ENCODE assay signal across 28 cellular contexts in the genomic region with DNA sequence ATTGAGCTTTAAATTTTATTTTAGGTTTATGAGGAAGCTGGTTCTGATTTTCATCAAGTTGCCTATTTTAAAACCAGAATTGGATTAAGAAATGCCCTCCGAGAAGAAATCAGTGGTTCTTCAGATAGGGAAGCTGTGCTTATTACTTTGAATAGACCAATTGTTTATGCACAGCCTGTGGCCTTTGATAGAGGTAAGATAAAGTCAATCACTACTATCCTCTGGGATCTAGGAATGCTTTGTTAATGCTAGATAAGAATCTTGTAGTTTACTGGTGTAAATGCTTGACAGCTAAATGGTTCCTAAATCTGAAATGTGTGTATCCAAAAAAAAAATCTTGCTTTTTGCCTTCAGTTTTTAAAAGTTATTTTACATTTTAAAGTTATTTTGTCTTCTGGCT.
"Had no signal": no experiment of that assay in that cellular context is flagged by ENCODE, and none has a peak within 500 bp of the region (broad histone marks: within the 10 kb centered on the region; RNA-seq: fewer than 3 reads in every experiment).

No MANE protein-coding gene starts in this region.

- H3K4me3 Mint-ChIP-seq: immature natural killer cell; memory B cell; mesothelial cell of epicardium; naive B cell; nephron; stimulated activated naive B cell treated with anti-CD40 and anti-IgM and Interleukin-4, amounts not matched to agents 10 μg/mL and 1 μg/mL and 100 μg/mL, for 72 hours; stimulated activated naive CD8-positive, alpha-beta T cell treated with anti-CD3 and anti-CD28 coated beads, Interleukin-15, Interleukin-2, amounts not matched to agents 100 ng/mL and 50 ng/mL, for 24 hours had no signal

- H3K27ac ChIP-seq: coronary artery, esophagus squamous epithelium, prostate gland, right atrium auricular region, spleen, thoracic aorta, tibial nerve had no signal

- H3K4me1 ChIP-seq: esophagus squamous epithelium, prostate gland, right atrium auricular region, tibial nerve, upper lobe of left lung had no signal

- H3K27me3 Mint-ChIP-seq: memory B cell; naive B cell; stimulated activated naive B cell treated with anti-CD40 and anti-IgM and Interleukin-4, amounts not matched to agents 10 μg/mL and 1 μg/mL and 100 μg/mL, for 72 hours; stimulated activated naive CD8-positive, alpha-beta T cell treated with anti-CD3 and anti-CD28 coated beads, Interleukin-15, Interleukin-2, amounts not matched to agents 100 ng/mL and 50 ng/mL, for 24 hours had no signal

- FAIRE-seq: endometrium, keratinocyte, urothelium cell line had no signal

- DNase-seq: dermis blood vessel endothelial cell; effector memory CD4-positive, alpha-beta T cell; erythroblast; esophagus squamous epithelium; hypothalamus; immature natural killer cell; mucosa of descending colon; naive B cell; nucleus accumbens; spleen; stimulated activated CD4-positive, alpha-beta T cell treated with anti-CD3 and anti-CD28 coated beads, Interleukin-4, amount 100 ng/mL, for 4 hours; stimulated activated naive B cell treated with anti-CD40 and anti-IgM and Interleukin-4, amounts not matched to agents 10 μg/mL and 1 μg/mL and 100 μg/mL, for 72 hours; upper lobe of left lung had no signal

- H3K36me3 ChIP-seq: prostate gland had no signal

- H3K9me3 Mint-ChIP-seq: immature natural killer cell; memory B cell; mesothelial cell of epicardium; naive B cell; nephron; stimulated activated naive B cell treated with anti-CD40 and anti-IgM and Interleukin-4, amounts not matched to agents 10 μg/mL and 1 μg/mL and 100 μg/mL, for 72 hours; stimulated activated naive CD8-positive, alpha-beta T cell treated with anti-CD3 and anti-CD28 coated beads, Interleukin-15, Interleukin-2, amounts not matched to agents 100 ng/mL and 50 ng/mL, for 24 hours had no signal

- H3K4me1 Mint-ChIP-seq: immature natural killer cell, memory B cell, naive B cell, nephron had no signal

- H3K4me3 ChIP-seq: coronary artery, esophagus squamous epithelium, lung, mucosa of descending colon, prostate gland, right atrium auricular region, spleen, thoracic aorta, tibial nerve, upper lobe of left lung had no signal

- ATAC-seq: left lobe of liver; mucosa of descending colon; sciatic nerve; stimulated activated naive B cell treated with anti-CD40 and anti-IgM and Interleukin-4, amounts not matched to agents 10 μg/mL and 1 μg/mL and 100 μg/mL, for 72 hours had no signal

- H3K9me3 ChIP-seq: esophagus squamous epithelium, mucosa of descending colon, prostate gland, right atrium auricular region, spleen, thoracic aorta, tibial nerve, upper lobe of left lung had no signal

- H3K27me3 ChIP-seq: esophagus squamous epithelium, right atrium auricular region, spleen, tibial nerve, upper lobe of left lung had no signal

- H3K27ac Mint-ChIP-seq: mesothelial cell of epicardium; nephron; stimulated activated naive B cell treated with anti-CD40 and anti-IgM and Interleukin-4, amounts not matched to agents 10 μg/mL and 1 μg/mL and 100 μg/mL, for 72 hours; stimulated activated naive CD8-positive, alpha-beta T cell treated with anti-CD3 and anti-CD28 coated beads, Interleukin-15, Interleukin-2, amounts not matched to agents 100 ng/mL and 50 ng/mL, for 24 hours had no signal
